Comparison of ENCODE assay signal across 13 cellular contexts in genomic region chr12:125222876-125223275, GRCh38.
"Had no signal": no experiment of that assay in that cellular context is flagged by ENCODE, and none has a peak within 500 bp of the region (broad histone marks: within the 10 kb centered on the region; RNA-seq: fewer than 3 reads in every experiment).

No MANE protein-coding gene starts in this region.

- H3K9me3 ChIP-seq: thyroid gland, vagina had no signal

- FAIRE-seq: TTC549 had no signal

- ATAC-seq: left ventricle myocardium superior had no signal

- H3K27ac Mint-ChIP-seq: activated naive CD4-positive, alpha-beta T cell treated with anti-CD3 and anti-CD28 coated beads, Interleukin-2, amount 50 U/mL, for 24 hours had no signal

- DNase-seq: activated CD4-positive, alpha-beta T cell treated with anti-CD3 and anti-CD28 coated beads, Interleukin-2, amount 50 U/mL, for 4 hours; activated CD4-positive, CD25-positive, alpha-beta regulatory T cell treated with anti-CD3 and anti-CD28 coated beads, Interleukin-2, amount 50 U/mL, for 72 hours; activated T-cell treated with anti-CD3 and anti-CD28 coated beads, Interleukin-2, amount 50 U/mL, for 1 hour; caudate nucleus; cortex of kidney; effector memory CD4-positive, alpha-beta T cell; left ventricle myocardium superior; stimulated activated CD4-positive, alpha-beta T cell treated with anti-CD3 and anti-CD28 coated beads, Interleukin-15, amount 100 ng/mL, for 24 hours; stimulated activated CD4-positive, alpha-beta T cell treated with anti-CD3 and anti-CD28 coated beads, Interleukin-4, amount 100 ng/mL, for 4 hours; thyroid gland had no signal

- H3K4me3 Mint-ChIP-seq: activated naive CD4-positive, alpha-beta T cell treated with anti-CD3 and anti-CD28 coated beads, Interleukin-2, amount 50 U/mL, for 24 hours had no signal

- H3K36me3 ChIP-seq: thyroid gland, vagina had no signal

- H3K9me3 Mint-ChIP-seq: activated naive CD4-positive, alpha-beta T cell treated with anti-CD3 and anti-CD28 coated beads, Interleukin-2, amount 50 U/mL, for 24 hours had no signal

- H3K27ac ChIP-seq: thyroid gland, vagina had no signal

- H3K4me1 ChIP-seq: thyroid gland, vagina had no signal

- H3K27me3 ChIP-seq: thyroid gland, vagina had no signal

- H3K4me3 ChIP-seq: thyroid gland, vagina had no signal

- H3K36me3 Mint-ChIP-seq: activated naive CD4-positive, alpha-beta T cell treated with anti-CD3 and anti-CD28 coated beads, Interleukin-2, amount 50 U/mL, for 24 hours had no signal

- H3K4me1 Mint-ChIP-seq: activated naive CD4-positive, alpha-beta T cell treated with anti-CD3 and anti-CD28 coated beads, Interleukin-2, amount 50 U/mL, for 24 hours had no signal
